In the genomic region with DNA sequence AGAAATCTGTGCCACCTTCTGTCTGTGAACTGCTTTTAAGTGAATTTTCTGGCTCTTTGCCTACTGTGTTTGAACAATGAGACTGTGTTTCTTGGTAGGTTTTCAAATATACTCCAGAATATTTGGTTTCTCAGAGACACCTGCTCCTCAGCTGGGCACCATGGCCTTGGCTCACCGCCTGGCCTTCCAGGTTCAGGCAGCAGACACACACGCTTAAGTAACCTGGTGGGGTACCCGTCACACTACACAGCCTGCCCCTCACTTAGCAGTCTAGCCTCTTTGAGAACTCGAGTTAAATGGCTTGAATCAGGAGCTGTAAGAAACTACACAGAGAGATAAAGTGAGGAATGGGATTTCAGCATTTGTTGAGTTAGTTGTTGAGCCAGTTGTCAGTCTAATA, we compare ENCODE assay signal across 20 cellular contexts.
"Had no signal": no experiment of that assay in that cellular context is flagged by ENCODE, and none has a peak within 500 bp of the region (broad histone marks: within the 10 kb centered on the region; RNA-seq: fewer than 3 reads in every experiment).

No MANE protein-coding gene starts in this region.

- H3K4me3 Mint-ChIP-seq: activated B cell treated with CpG ODN at 0.5 μM for 24 hours; activated CD8-positive, alpha-beta T cell treated with anti-CD3 and anti-CD28 coated beads for 36 hours; activated naive CD4-positive, alpha-beta T cell treated with anti-CD3 and anti-CD28 coated beads, Interleukin-2, amount 10 ng/mL, durations not matched to agents 7 days and 5 days; activated naive CD8-positive, alpha-beta T cell treated with anti-CD3 and anti-CD28 coated beads, Interleukin-2, amount 50 U/mL, for 24 hours; activated T-cell treated with anti-CD3 and anti-CD28 coated beads, Interleukin-2, amount 50 U/mL, for 24 hours; brain; central memory CD8-positive, alpha-beta T cell; natural killer cell; stimulated activated naive B cell treated with anti-CD40 and anti-IgM and Interleukin-4, amounts not matched to agents 10 μg/mL and 1 μg/mL and 100 μg/mL, for 72 hours had no signal

- H3K27ac Mint-ChIP-seq: activated B cell treated with CpG ODN at 0.5 μM for 24 hours; activated CD8-positive, alpha-beta T cell treated with anti-CD3 and anti-CD28 coated beads for 36 hours; activated naive CD4-positive, alpha-beta T cell treated with anti-CD3 and anti-CD28 coated beads, Interleukin-2, amount 10 ng/mL, durations not matched to agents 7 days and 5 days; activated naive CD8-positive, alpha-beta T cell treated with anti-CD3 and anti-CD28 coated beads, Interleukin-2, amount 50 U/mL, for 24 hours; activated T-cell treated with anti-CD3 and anti-CD28 coated beads, Interleukin-2, amount 50 U/mL, for 24 hours; brain; natural killer cell; stimulated activated naive B cell treated with anti-CD40 and anti-IgM and Interleukin-4, amounts not matched to agents 10 μg/mL and 1 μg/mL and 100 μg/mL, for 72 hours had no signal

- H3K36me3 Mint-ChIP-seq: activated naive CD4-positive, alpha-beta T cell treated with anti-CD3 and anti-CD28 coated beads, Interleukin-2, amount 10 ng/mL, durations not matched to agents 7 days and 5 days; brain; natural killer cell; stimulated activated naive B cell treated with anti-CD40 and anti-IgM and Interleukin-4, amounts not matched to agents 10 μg/mL and 1 μg/mL and 100 μg/mL, for 72 hours had no signal

- ATAC-seq: activated CD8-positive, alpha-beta T cell treated with anti-CD3 and anti-CD28 coated beads for 36 hours; activated naive CD8-positive, alpha-beta T cell treated with anti-CD3 and anti-CD28 coated beads, Interleukin-2, amount 50 U/mL, for 24 hours; foreskin keratinocyte; left cardiac atrium; natural killer cell; sciatic nerve had no signal

- H3K27me3 Mint-ChIP-seq: activated B cell treated with CpG ODN at 0.5 μM for 24 hours; activated CD8-positive, alpha-beta T cell treated with anti-CD3 and anti-CD28 coated beads for 36 hours; activated naive CD4-positive, alpha-beta T cell treated with anti-CD3 and anti-CD28 coated beads, Interleukin-2, amount 10 ng/mL, durations not matched to agents 7 days and 5 days; activated naive CD8-positive, alpha-beta T cell treated with anti-CD3 and anti-CD28 coated beads, Interleukin-2, amount 50 U/mL, for 24 hours; central memory CD8-positive, alpha-beta T cell; stimulated activated naive B cell treated with anti-CD40 and anti-IgM and Interleukin-4, amounts not matched to agents 10 μg/mL and 1 μg/mL and 100 μg/mL, for 72 hours had no signal

- H3K4me1 Mint-ChIP-seq: activated B cell treated with CpG ODN at 0.5 μM for 24 hours; activated naive CD4-positive, alpha-beta T cell treated with anti-CD3 and anti-CD28 coated beads, Interleukin-2, amount 10 ng/mL, durations not matched to agents 7 days and 5 days; activated naive CD8-positive, alpha-beta T cell treated with anti-CD3 and anti-CD28 coated beads, Interleukin-2, amount 50 U/mL, for 24 hours; central memory CD8-positive, alpha-beta T cell; natural killer cell had no signal

- DNase-seq: activated B cell treated with CpG ODN at 0.5 μM for 24 hours; activated CD4-positive, alpha-beta T cell treated with anti-CD3 and anti-CD28 coated beads for 48 hours; activated CD8-positive, alpha-beta T cell treated with anti-CD3 and anti-CD28 coated beads for 36 hours; activated naive CD4-positive, alpha-beta T cell treated with anti-CD3 and anti-CD28 coated beads, Interleukin-2, amount 10 ng/mL, durations not matched to agents 7 days and 5 days; activated naive CD8-positive, alpha-beta T cell treated with anti-CD3 and anti-CD28 coated beads, Interleukin-2, amount 50 U/mL, for 24 hours; activated T-cell treated with anti-CD3 and anti-CD28 coated beads, Interleukin-2, amount 50 U/mL, for 24 hours; anterior cingulate cortex; foreskin keratinocyte; hippocampal formation; left cardiac atrium; mesenchymal stem cell; natural killer cell; ovary; stimulated activated CD4-positive, alpha-beta T cell treated with anti-CD3 and anti-CD28 coated beads, Interleukin-4, amount 100 ng/mL, for 4 hours; stimulated activated naive B cell treated with anti-CD40 and anti-IgM and Interleukin-4, amounts not matched to agents 10 μg/mL and 1 μg/mL and 100 μg/mL, for 72 hours; T-helper 9 cell; tibial artery had no signal

- H3K9me3 Mint-ChIP-seq: activated B cell treated with CpG ODN at 0.5 μM for 24 hours; activated CD8-positive, alpha-beta T cell treated with anti-CD3 and anti-CD28 coated beads for 36 hours; activated naive CD4-positive, alpha-beta T cell treated with anti-CD3 and anti-CD28 coated beads, Interleukin-2, amount 10 ng/mL, durations not matched to agents 7 days and 5 days; stimulated activated naive B cell treated with anti-CD40 and anti-IgM and Interleukin-4, amounts not matched to agents 10 μg/mL and 1 μg/mL and 100 μg/mL, for 72 hours had no signal
